In the genomic region with DNA sequence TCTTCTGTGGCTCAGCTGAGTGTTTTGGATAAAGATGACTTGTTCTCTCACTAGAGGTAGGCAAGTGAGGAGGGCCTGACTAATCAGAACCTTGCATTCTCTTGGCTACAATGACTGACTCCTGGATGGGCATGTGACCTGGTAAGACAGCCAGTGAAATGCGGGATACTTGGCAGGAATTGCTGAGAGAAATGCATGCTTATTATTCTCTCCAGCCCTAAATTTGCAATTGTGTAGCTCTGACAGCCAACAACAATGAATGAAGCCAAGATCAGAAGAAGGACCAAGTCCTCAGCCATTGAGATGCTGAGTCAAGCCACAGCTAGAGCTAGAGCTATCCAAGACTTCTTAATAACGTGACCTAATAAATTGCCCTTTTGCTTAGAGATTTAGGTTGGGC, we compare ENCODE assay signal across 2 cellular contexts.
A peak's percentile ranks its signal among the peaks of the same experiment; 100 is the strongest.
TF ChIP-seq lines count a peak whose summit lies in the region.

No MANE protein-coding gene starts in this region.

TF ChIP-seq in GM23338, 12 proteins besides CTCF, POLR2A, EP300 and RAD21 (continued from another document):
- TF ChIP-seq, protein P1, sequence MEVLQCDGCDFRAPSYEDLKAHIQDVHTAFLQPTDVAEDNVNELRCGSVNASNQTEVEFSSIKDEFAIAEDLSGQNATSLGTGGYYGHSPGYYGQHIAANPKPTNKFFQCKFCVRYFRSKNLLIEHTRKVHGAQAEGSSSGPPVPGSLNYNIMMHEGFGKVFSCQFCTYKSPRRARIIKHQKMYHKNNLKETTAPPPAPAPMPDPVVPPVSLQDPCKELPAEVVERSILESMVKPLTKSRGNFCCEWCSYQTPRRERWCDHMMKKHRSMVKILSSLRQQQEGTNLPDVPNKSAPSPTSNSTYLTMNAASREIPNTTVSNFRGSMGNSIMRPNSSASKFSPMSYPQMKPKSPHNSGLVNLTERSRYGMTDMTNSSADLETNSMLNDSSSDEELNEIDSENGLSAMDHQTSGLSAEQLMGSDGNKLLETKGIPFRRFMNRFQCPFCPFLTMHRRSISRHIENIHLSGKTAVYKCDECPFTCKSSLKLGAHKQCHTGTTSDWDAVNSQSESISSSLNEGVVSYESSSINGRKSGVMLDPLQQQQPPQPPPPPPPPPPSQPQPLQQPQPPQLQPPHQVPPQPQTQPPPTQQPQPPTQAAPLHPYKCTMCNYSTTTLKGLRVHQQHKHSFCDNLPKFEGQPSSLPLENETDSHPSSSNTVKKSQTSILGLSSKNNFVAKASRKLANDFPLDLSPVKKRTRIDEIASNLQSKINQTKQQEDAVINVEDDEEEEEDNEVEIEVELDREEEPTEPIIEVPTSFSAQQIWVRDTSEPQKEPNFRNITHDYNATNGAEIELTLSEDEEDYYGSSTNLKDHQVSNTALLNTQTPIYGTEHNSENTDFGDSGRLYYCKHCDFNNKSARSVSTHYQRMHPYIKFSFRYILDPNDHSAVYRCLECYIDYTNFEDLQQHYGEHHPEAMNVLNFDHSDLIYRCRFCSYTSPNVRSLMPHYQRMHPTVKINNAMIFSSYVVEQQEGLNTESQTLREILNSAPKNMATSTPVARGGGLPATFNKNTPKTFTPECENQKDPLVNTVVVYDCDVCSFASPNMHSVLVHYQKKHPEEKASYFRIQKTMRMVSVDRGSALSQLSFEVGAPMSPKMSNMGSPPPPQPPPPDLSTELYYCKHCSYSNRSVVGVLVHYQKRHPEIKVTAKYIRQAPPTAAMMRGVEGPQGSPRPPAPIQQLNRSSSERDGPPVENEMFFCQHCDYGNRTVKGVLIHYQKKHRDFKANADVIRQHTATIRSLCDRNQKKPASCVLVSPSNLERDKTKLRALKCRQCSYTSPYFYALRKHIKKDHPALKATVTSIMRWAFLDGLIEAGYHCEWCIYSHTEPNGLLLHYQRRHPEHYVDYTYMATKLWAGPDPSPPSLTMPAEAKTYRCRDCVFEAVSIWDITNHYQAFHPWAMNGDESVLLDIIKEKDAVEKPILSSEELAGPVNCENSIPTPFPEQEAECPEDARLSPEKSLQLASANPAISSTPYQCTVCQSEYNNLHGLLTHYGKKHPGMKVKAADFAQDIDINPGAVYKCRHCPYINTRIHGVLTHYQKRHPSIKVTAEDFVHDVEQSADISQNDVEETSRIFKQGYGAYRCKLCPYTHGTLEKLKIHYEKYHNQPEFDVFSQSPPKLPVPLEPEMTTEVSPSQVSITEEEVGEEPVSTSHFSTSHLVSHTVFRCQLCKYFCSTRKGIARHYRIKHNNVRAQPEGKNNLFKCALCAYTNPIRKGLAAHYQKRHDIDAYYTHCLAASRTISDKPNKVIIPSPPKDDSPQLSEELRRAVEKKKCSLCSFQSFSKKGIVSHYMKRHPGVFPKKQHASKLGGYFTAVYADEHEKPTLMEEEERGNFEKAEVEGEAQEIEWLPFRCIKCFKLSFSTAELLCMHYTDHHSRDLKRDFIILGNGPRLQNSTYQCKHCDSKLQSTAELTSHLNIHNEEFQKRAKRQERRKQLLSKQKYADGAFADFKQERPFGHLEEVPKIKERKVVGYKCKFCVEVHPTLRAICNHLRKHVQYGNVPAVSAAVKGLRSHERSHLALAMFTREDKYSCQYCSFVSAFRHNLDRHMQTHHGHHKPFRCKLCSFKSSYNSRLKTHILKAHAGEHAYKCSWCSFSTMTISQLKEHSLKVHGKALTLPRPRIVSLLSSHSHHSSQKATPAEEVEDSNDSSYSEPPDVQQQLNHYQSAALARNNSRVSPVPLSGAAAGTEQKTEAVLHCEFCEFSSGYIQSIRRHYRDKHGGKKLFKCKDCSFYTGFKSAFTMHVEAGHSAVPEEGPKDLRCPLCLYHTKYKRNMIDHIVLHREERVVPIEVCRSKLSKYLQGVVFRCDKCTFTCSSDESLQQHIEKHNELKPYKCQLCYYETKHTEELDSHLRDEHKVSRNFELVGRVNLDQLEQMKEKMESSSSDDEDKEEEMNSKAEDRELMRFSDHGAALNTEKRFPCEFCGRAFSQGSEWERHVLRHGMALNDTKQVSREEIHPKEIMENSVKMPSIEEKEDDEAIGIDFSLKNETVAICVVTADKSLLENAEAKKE (CRISPR knock-in tag; IDR thresholded peaks at IDR 0.05) = peak; percentile 100
TF ChIP-seq in GM23338: peak in this region for 3.

TF ChIP-seq in WTC11, 78 proteins besides CTCF, POLR2A, EP300 and RAD21 (continued from another document):
- TF ChIP-seq, protein P2, sequence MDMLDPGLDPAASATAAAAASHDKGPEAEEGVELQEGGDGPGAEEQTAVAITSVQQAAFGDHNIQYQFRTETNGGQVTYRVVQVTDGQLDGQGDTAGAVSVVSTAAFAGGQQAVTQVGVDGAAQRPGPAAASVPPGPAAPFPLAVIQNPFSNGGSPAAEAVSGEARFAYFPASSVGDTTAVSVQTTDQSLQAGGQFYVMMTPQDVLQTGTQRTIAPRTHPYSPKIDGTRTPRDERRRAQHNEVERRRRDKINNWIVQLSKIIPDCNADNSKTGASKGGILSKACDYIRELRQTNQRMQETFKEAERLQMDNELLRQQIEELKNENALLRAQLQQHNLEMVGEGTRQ (CRISPR knock-in tag; IDR thresholded peaks at IDR 0.05) = peak; percentile 90
- TF ChIP-seq ZNF416 (CRISPR knock-in tag; IDR thresholded peaks at IDR 0.05) (no peak), JAZF1 (CRISPR knock-in tag; IDR thresholded peaks at IDR 0.05) (no peak), TEAD1 (CRISPR knock-in tag; IDR thresholded peaks at IDR 0.05) (peak; percentile 41; the same call in 1 of the 2 replicates)
- TF ChIP-seq, protein P3, sequence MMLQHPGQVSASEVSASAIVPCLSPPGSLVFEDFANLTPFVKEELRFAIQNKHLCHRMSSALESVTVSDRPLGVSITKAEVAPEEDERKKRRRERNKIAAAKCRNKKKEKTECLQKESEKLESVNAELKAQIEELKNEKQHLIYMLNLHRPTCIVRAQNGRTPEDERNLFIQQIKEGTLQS (CRISPR knock-in tag; conservative IDR thresholded peaks at IDR 0.05) = no peak
- TF ChIP-seq, protein P4, sequence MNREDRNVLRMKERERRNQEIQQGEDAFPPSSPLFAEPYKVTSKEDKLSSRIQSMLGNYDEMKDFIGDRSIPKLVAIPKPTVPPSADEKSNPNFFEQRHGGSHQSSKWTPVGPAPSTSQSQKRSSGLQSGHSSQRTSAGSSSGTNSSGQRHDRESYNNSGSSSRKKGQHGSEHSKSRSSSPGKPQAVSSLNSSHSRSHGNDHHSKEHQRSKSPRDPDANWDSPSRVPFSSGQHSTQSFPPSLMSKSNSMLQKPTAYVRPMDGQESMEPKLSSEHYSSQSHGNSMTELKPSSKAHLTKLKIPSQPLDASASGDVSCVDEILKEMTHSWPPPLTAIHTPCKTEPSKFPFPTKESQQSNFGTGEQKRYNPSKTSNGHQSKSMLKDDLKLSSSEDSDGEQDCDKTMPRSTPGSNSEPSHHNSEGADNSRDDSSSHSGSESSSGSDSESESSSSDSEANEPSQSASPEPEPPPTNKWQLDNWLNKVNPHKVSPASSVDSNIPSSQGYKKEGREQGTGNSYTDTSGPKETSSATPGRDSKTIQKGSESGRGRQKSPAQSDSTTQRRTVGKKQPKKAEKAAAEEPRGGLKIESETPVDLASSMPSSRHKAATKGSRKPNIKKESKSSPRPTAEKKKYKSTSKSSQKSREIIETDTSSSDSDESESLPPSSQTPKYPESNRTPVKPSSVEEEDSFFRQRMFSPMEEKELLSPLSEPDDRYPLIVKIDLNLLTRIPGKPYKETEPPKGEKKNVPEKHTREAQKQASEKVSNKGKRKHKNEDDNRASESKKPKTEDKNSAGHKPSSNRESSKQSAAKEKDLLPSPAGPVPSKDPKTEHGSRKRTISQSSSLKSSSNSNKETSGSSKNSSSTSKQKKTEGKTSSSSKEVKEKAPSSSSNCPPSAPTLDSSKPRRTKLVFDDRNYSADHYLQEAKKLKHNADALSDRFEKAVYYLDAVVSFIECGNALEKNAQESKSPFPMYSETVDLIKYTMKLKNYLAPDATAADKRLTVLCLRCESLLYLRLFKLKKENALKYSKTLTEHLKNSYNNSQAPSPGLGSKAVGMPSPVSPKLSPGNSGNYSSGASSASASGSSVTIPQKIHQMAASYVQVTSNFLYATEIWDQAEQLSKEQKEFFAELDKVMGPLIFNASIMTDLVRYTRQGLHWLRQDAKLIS (CRISPR knock-in tag; IDR thresholded peaks at IDR 0.05; ENCODE audit: borderline replicate concordance) = no peak
- TF ChIP-seq, protein P5, sequence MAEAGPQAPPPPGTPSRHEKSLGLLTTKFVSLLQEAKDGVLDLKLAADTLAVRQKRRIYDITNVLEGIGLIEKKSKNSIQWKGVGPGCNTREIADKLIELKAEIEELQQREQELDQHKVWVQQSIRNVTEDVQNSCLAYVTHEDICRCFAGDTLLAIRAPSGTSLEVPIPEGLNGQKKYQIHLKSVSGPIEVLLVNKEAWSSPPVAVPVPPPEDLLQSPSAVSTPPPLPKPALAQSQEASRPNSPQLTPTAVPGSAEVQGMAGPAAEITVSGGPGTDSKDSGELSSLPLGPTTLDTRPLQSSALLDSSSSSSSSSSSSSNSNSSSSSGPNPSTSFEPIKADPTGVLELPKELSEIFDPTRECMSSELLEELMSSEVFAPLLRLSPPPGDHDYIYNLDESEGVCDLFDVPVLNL (CRISPR knock-in tag; IDR thresholded peaks at IDR 0.05; ENCODE audit: borderline replicate concordance, low read depth) = no peak
